ENCODE assay signal across 9 cellular contexts in genomic region chr7:27110163-27110976, GRCh38. TPM values are rescaled to one million over a fixed set of nuclear protein-coding genes. Genes with fewer than 3 reads are reported as not detected.
DNase-seq lines count a peak whose midpoint lies in the region; ATAC-seq, FAIRE-seq and TF ChIP-seq lines count a peak whose summit lies in the region.
"Had no signal": no experiment of that assay in that cellular context is flagged by ENCODE, and none has a peak within 500 bp of the region (broad histone marks: within the 10 kb centered on the region; RNA-seq: fewer than 3 reads in every experiment).

No MANE protein-coding gene starts in this region.

- no peak for TF ChIP-seq RAD21 in K562 (CRISPR knock-in tag; conservative IDR thresholded peaks at IDR 0.05 in 1 of 2, IDR thresholded peaks at IDR 0.05 in 1 of 2)

- ATAC-seq in K562 = no peak
- no peak for ATAC-seq in HG03139 (IDR thresholded peaks at IDR 0.05; ENCODE audit: unreplicated experiment)
- no peak for ATAC-seq in GM21723 (IDR thresholded peaks at IDR 0.05; ENCODE audit: unreplicated experiment)

- FAIRE-seq in K562 (lab: Jason Lieb, UNC) = no peak

- H3K27me3 ChIP-seq in K562 (ENCODE audit: control insufficient read depth in 2 of 2, insufficient read depth in 2 of 2, low read length in 2 of 2) (peaks cover 51 to 66% of the 10 kb centered on the region in 2 experiments; a peak in 4 of 5 replicates), suprapubic skin (no peaks in the 10 kb centered on the region)

- no peak overlapping the region for H2AFZ ChIP-seq in K562 (ENCODE audit: low read depth, low read length)

- H3K4me3 Mint-ChIP-seq in HFFc6 = peak overlapping the region; percentile 22; the same call in 1 of the 2 replicates

- WGBS in K562 (ENCODE audit: insufficient coverage, low coverage, missing lambda C conversion rate) = 52% methylated on average over 29 of the region's 64 CpGs
- 74% methylated on average over 43 of the region's 64 CpGs for WGBS in suprapubic skin

- H3K4me1 ChIP-seq in K562 (replicated peaks in 1 of 2; ENCODE audit: control insufficient read depth in 2 of 2, insufficient read depth in 2 of 2, low read length in 2 of 2) (peaks cover 0 to 24% of the 10 kb centered on the region in 2 experiments; a peak in 2 of 5 replicates), suprapubic skin (peaks cover 43% of the 10 kb centered on the region)

- H3K27ac ChIP-seq in K562 (ENCODE audit: extremely low read depth, low read depth, low read length) (no peak overlapping the region), suprapubic skin (peak overlapping the region; percentile 73)

- H3K27me3 Mint-ChIP-seq in HFFc6 (ENCODE audit: insufficient read depth) = peaks cover 8% of the 10 kb centered on the region

- H3K36me3 ChIP-seq in K562 (ENCODE audit: control insufficient read depth, insufficient read depth, low read length) (no peaks in the 10 kb centered on the region), suprapubic skin (peaks cover 12% of the 10 kb centered on the region)

- BruUV-seq in K562 (replicated peaks; lab: Mats Ljungman, UMichigan) = no TSS peak

- no peaks in the 10 kb centered on the region for H3K9me1 ChIP-seq in K562 (ENCODE audit: control insufficient read depth, insufficient read depth, low read length)

- no peaks in the 10 kb centered on the region for H3K79me2 ChIP-seq in K562 (ENCODE audit: control insufficient read depth, insufficient read depth, low read length)

- no peak overlapping the region for H3K9ac ChIP-seq in K562 (ENCODE audit: insufficient read depth in 1 of 2, low read depth in 2 of 2, low read length in 2 of 2)

- peaks cover 8% of the 10 kb centered on the region; the same call in 1 of the 2 replicates for H3K36me3 Mint-ChIP-seq in HFFc6 (ENCODE audit: low read depth)

- H3K9me3 Mint-ChIP-seq in HFFc6 = no peaks in the 10 kb centered on the region

- DNase-seq in HFFc6 (peak; percentile 21), K562 (ENCODE audit: extremely low read depth in 1 of 4, low spot score in 3 of 4) (no peak), kidney tubule cell (ENCODE audit: low spot score) (peak; percentile 79), suprapubic skin (ENCODE audit: low spot score in 2 of 2) (peak in 1 of 2 donors; percentile 59), NCI-H187 treated with DMSO at 0.1 percent for 48 hours (lab: John Stamatoyannopoulos, UW) (no peak), NCI-H2196 treated with DMSO at 0.1 percent for 48 hours (lab: John Stamatoyannopoulos, UW; ENCODE audit: unreplicated experiment) (no peak)
- DNase-seq: naive B cell had no signal

- in situ Hi-C loops in K562 (cut with MboI) = no loop called here

- TF ChIP-seq CTCF in HFFc6 (IDR thresholded peaks at IDR 0.05) (no peak), K562 (IDR thresholded peaks at IDR 0.05 in 2 of 3, conservative IDR thresholded peaks at IDR 0.05 in 1 of 3; ENCODE audit: insufficient read depth in 2 of 3, low read depth in 1 of 3, low read length in 3 of 3) (no peak), suprapubic skin (IDR thresholded peaks at IDR 0.05) (no peak)

- POLR2A ChIA-PET in K562 (lab: Yijun Ruan, JAX) = no interaction called here

- no peak overlapping the region for H3K27ac Mint-ChIP-seq in HFFc6
- H3K27ac Mint-ChIP-seq: naive B cell had no signal

- no peak overlapping the region for H3K4me2 ChIP-seq in K562 (ENCODE audit: insufficient read depth, low read length)

- peaks cover 41% of the 10 kb centered on the region for H3K4me1 Mint-ChIP-seq in HFFc6 (ENCODE audit: low read depth)
- H3K4me1 Mint-ChIP-seq: naive B cell had no signal

- no peak overlapping the region for H3K4me3 ChIP-seq in K562
- H3K4me3 ChIP-seq in suprapubic skin = peak overlapping the region; percentile 32

- CTCF ChIA-PET in K562 (lab: Yijun Ruan, JAX; ENCODE audit: low intra/inter-chr PET ratio) = no interaction called here

- TF ChIP-seq EP300 in K562 (IDR thresholded peaks at IDR 0.05; ENCODE audit: low read length) (no peak), suprapubic skin (IDR thresholded peaks at IDR 0.05) (no peak)

- intact Hi-C loops in K562 (cut with micrococcal nuclease) = no loop called here

- no peak for TF ChIP-seq POLR2A in K562 (conservative IDR thresholded peaks at IDR 0.05)
- no peak for TF ChIP-seq POLR2A in suprapubic skin (IDR thresholded peaks at IDR 0.05)

- 0 out of 2 replicates have a peak, but pooled peaks cover 6% of the 10 kb centered on the region for H4K20me1 ChIP-seq in K562 (replicated peaks; ENCODE audit: control insufficient read depth, insufficient read depth, low read length)

- no peaks in the 10 kb centered on the region for H3K9me3 ChIP-seq in K562 (replicated peaks; ENCODE audit: control insufficient read depth, insufficient read depth, low read depth, low read length)
- no peaks in the 10 kb centered on the region for H3K9me3 ChIP-seq in suprapubic skin

RNA-seq across cellular contexts. Expression of gene HOXA2, which starts 7.9 kb away (rescaled TPM):
- under 1 TPM in 3 of 6 experiments, not detected in 3; 0.10 to 0.17 (median 0.14) TPM for total RNA-seq in HFFc6 (2021; fragmentation: NEBNext Ultra II Directional; extraction: Animal tissue kit (Norgen Biotek cat#: 25700))
- not detected in 2 replicates for total RNA-seq in K562 (2011; cell fraction: chromatin; rRNA removed; ENCODE audit: low replicate concordance)
- not detected in 2 replicates for total RNA-seq in K562 (2011; cell fraction: nucleolus; rRNA removed)
- total RNA-seq in K562 (2011; cell fraction: nucleoplasm; rRNA removed) = not detected in 2 replicates
- total RNA-seq in K562 (2014; rRNA removed) (not detected in 2 replicates), K562 (2014; rRNA removed; fragmentation: Illumina TruSeq; extraction: Trizol) (not detected in 2 replicates), K562 (2015; rRNA removed; fragmentation: Illumina TruSeq; extraction: Trizol) (not detected in 2 replicates), K562 (2021) (not detected in 2 replicates), suprapubic skin (1 to 10 TPM in 2 of 4 donors, under 1 TPM in 2; 0.34 to 4.2 (median 1.9) TPM)
- polyA plus RNA-seq in K562 (2011; rRNA removed) (0.04 TPM in 1 of 2 replicates, not detected in the other), K562 (2014; fragmentation: Illumina TruSeq; extraction: Trizol) (not detected in 2 replicates), K562 (2014; fragmentation: Nextera tagmentation; extraction: Ambion mirVana) (not detected), K562 (2014; rRNA removed) (not detected in 2 replicates)
- polyA plus RNA-seq in K562 (2011; cell fraction: cytosol; rRNA removed) = not detected in 2 replicates
- 0.37 TPM in 1 of 2 replicates, not detected in the other for polyA plus RNA-seq in K562 (2011; cell fraction: nucleus; rRNA removed)
- not detected in 2 replicates for polyA plus RNA-seq in K562 (2012)
- polyA minus RNA-seq in K562 (2011; rRNA and poly(A)+ RNA removed) = not detected in 2 replicates
- polyA minus RNA-seq in K562 (2011; cell fraction: cytosol; rRNA and poly(A)+ RNA removed) = not detected in 2 replicates
- not detected in 2 replicates for polyA minus RNA-seq in K562 (2011; cell fraction: nucleus; rRNA and poly(A)+ RNA removed)

RNA-seq across cellular contexts. Expression of gene HOXA1, which starts 14.6 kb away (rescaled TPM):
- under 1 TPM; 0.28 to 0.81 (median 0.45) TPM for total RNA-seq in HFFc6 (2021; fragmentation: NEBNext Ultra II Directional; extraction: Animal tissue kit (Norgen Biotek cat#: 25700))
- 0.16 TPM in 1 of 2 replicates, not detected in the other for total RNA-seq in K562 (2011; cell fraction: chromatin; rRNA removed; ENCODE audit: low replicate concordance)
- total RNA-seq in K562 (2011; cell fraction: nucleolus; rRNA removed) = 0.13 TPM in 1 of 2 replicates, not detected in the other
- total RNA-seq in K562 (2011; cell fraction: nucleoplasm; rRNA removed) = not detected in 2 replicates
- total RNA-seq in K562 (2014; rRNA removed) (0.09 TPM in 1 of 2 replicates, not detected in the other), K562 (2014; rRNA removed; fragmentation: Illumina TruSeq; extraction: Trizol) (not detected in 2 replicates), K562 (2015; rRNA removed; fragmentation: Illumina TruSeq; extraction: Trizol) (not detected in 2 replicates), K562 (2021) (not detected in 2 replicates), suprapubic skin (1 to 10 TPM; 2.5 to 4.0 (median 3.1) TPM)
- polyA plus RNA-seq in K562 (2011; rRNA removed) (0.63 TPM in 1 of 2 replicates, not detected in the other), K562 (2014; fragmentation: Illumina TruSeq; extraction: Trizol) (0.07 TPM in 1 of 2 replicates, not detected in the other), K562 (2014; fragmentation: Nextera tagmentation; extraction: Ambion mirVana) (under 1 TPM in 1 of 2 experiments, not detected in 1; 0.03 TPM), K562 (2014; rRNA removed) (0.09 TPM in 1 of 2 replicates, not detected in the other)
- 0.79 TPM in 1 of 2 replicates, not detected in the other for polyA plus RNA-seq in K562 (2011; cell fraction: cytosol; rRNA removed)
- 1.3 TPM in 1 of 2 replicates, not detected in the other for polyA plus RNA-seq in K562 (2011; cell fraction: nucleus; rRNA removed)
- not detected in 2 replicates for polyA plus RNA-seq in K562 (2012)
- 0.56 TPM in 1 of 2 replicates, not detected in the other for polyA minus RNA-seq in K562 (2011; rRNA and poly(A)+ RNA removed)
- polyA minus RNA-seq in K562 (2011; cell fraction: cytosol; rRNA and poly(A)+ RNA removed) = 0.57 TPM in 1 of 2 replicates, not detected in the other
- 0.54 TPM in 1 of 2 replicates, not detected in the other for polyA minus RNA-seq in K562 (2011; cell fraction: nucleus; rRNA and poly(A)+ RNA removed)

RNA-seq across cellular contexts. Expression of gene HOXA4, which starts 20.2 kb away (rescaled TPM):
- total RNA-seq in HFFc6 (2021; fragmentation: NEBNext Ultra II Directional; extraction: Animal tissue kit (Norgen Biotek cat#: 25700)) = 1 to 10 TPM in 1 of 6 experiments, under 1 TPM in 5; 0.38 to 1.0 (median 0.47) TPM
- not detected in 2 replicates for total RNA-seq in K562 (2011; cell fraction: chromatin; rRNA removed; ENCODE audit: low replicate concordance)
- total RNA-seq in K562 (2011; cell fraction: nucleolus; rRNA removed) = not detected in 2 replicates
- not detected in 2 replicates for total RNA-seq in K562 (2011; cell fraction: nucleoplasm; rRNA removed)
- not detected in 2 replicates for total RNA-seq in K562 (2014; rRNA removed)
- total RNA-seq in K562 (2014; rRNA removed; fragmentation: Illumina TruSeq; extraction: Trizol) = not detected in 2 replicates
- total RNA-seq in K562 (2015; rRNA removed; fragmentation: Illumina TruSeq; extraction: Trizol) = not detected in 2 replicates
- total RNA-seq in K562 (2021) = not detected in 2 replicates
- polyA plus RNA-seq in K562 (2011; rRNA removed) = not detected in 2 replicates
- polyA plus RNA-seq in K562 (2011; cell fraction: cytosol; rRNA removed) = not detected in 2 replicates
- polyA plus RNA-seq in K562 (2011; cell fraction: nucleus; rRNA removed) = 0.14 TPM in 1 of 2 replicates, not detected in the other
- not detected in 2 replicates for polyA plus RNA-seq in K562 (2012)
- not detected in 2 replicates for polyA plus RNA-seq in K562 (2014; fragmentation: Illumina TruSeq; extraction: Trizol)
- polyA plus RNA-seq in K562 (2014; fragmentation: Nextera tagmentation; extraction: Ambion mirVana) = not detected
- not detected in 2 replicates for polyA plus RNA-seq in K562 (2014; rRNA removed)
- polyA minus RNA-seq in K562 (2011; rRNA and poly(A)+ RNA removed) = not detected in 2 replicates
- not detected in 2 replicates for polyA minus RNA-seq in K562 (2011; cell fraction: cytosol; rRNA and poly(A)+ RNA removed)
- not detected in 2 replicates for polyA minus RNA-seq in K562 (2011; cell fraction: nucleus; rRNA and poly(A)+ RNA removed)
- total RNA-seq in suprapubic skin = 1 to 10 TPM; 1.8 to 4.7 (median 2.5) TPM

RNA-seq across cellular contexts. Expression of gene HOXA5, which starts 33.1 kb away (rescaled TPM):
- 1 to 10 TPM; 2.0 to 3.8 (median 2.8) TPM for total RNA-seq in HFFc6 (2021; fragmentation: NEBNext Ultra II Directional; extraction: Animal tissue kit (Norgen Biotek cat#: 25700))
- not detected in 2 replicates for total RNA-seq in K562 (2011; cell fraction: chromatin; rRNA removed; ENCODE audit: low replicate concordance)
- not detected in 2 replicates for total RNA-seq in K562 (2011; cell fraction: nucleolus; rRNA removed)
- total RNA-seq in K562 (2011; cell fraction: nucleoplasm; rRNA removed) = not detected in 2 replicates
- not detected in 2 replicates for total RNA-seq in K562 (2014; rRNA removed)
- not detected in 2 replicates for total RNA-seq in K562 (2014; rRNA removed; fragmentation: Illumina TruSeq; extraction: Trizol)
- total RNA-seq in K562 (2015; rRNA removed; fragmentation: Illumina TruSeq; extraction: Trizol) = not detected in 2 replicates
- total RNA-seq in K562 (2021) = not detected in 2 replicates
- 0.13 TPM in 1 of 2 replicates, not detected in the other for polyA plus RNA-seq in K562 (2011; rRNA removed)
- polyA plus RNA-seq in K562 (2011; cell fraction: cytosol; rRNA removed) = 0.10 TPM in 1 of 2 replicates, not detected in the other
- 0.30 TPM in 1 of 2 replicates, not detected in the other for polyA plus RNA-seq in K562 (2011; cell fraction: nucleus; rRNA removed)
- polyA plus RNA-seq in K562 (2012) = not detected in 2 replicates
- not detected in 2 replicates for polyA plus RNA-seq in K562 (2014; fragmentation: Illumina TruSeq; extraction: Trizol)
- not detected for polyA plus RNA-seq in K562 (2014; fragmentation: Nextera tagmentation; extraction: Ambion mirVana)
- not detected in 2 replicates for polyA plus RNA-seq in K562 (2014; rRNA removed)
- polyA minus RNA-seq in K562 (2011; rRNA and poly(A)+ RNA removed) = not detected in 2 replicates
- not detected in 2 replicates for polyA minus RNA-seq in K562 (2011; cell fraction: cytosol; rRNA and poly(A)+ RNA removed)
- not detected in 2 replicates for polyA minus RNA-seq in K562 (2011; cell fraction: nucleus; rRNA and poly(A)+ RNA removed)
- total RNA-seq in suprapubic skin = 10 to 100 TPM in 3 of 4 donors, 1 to 10 TPM in 1; 4.7 to 16.3 (median 14.6) TPM

RNA-seq across cellular contexts. Expression of gene HOXA6, which starts 37.2 kb away (rescaled TPM):
- 1 to 10 TPM; 2.3 to 3.8 (median 2.8) TPM for total RNA-seq in HFFc6 (2021; fragmentation: NEBNext Ultra II Directional; extraction: Animal tissue kit (Norgen Biotek cat#: 25700))
- not detected in 2 replicates for total RNA-seq in K562 (2011; cell fraction: chromatin; rRNA removed; ENCODE audit: low replicate concordance)
- total RNA-seq in K562 (2011; cell fraction: nucleolus; rRNA removed) = not detected in 2 replicates
- not detected in 2 replicates for total RNA-seq in K562 (2011; cell fraction: nucleoplasm; rRNA removed)
- not detected in 2 replicates for total RNA-seq in K562 (2014; rRNA removed)
- total RNA-seq in K562 (2014; rRNA removed; fragmentation: Illumina TruSeq; extraction: Trizol) = not detected in 2 replicates
- not detected in 2 replicates for total RNA-seq in K562 (2015; rRNA removed; fragmentation: Illumina TruSeq; extraction: Trizol)
- not detected in 2 replicates for total RNA-seq in K562 (2021)
- not detected in 2 replicates for polyA plus RNA-seq in K562 (2011; rRNA removed)
- not detected in 2 replicates for polyA plus RNA-seq in K562 (2011; cell fraction: cytosol; rRNA removed)
- polyA plus RNA-seq in K562 (2011; cell fraction: nucleus; rRNA removed) = 0.13 TPM in 1 of 2 replicates, not detected in the other
- polyA plus RNA-seq in K562 (2012) = not detected in 2 replicates
- not detected in 2 replicates for polyA plus RNA-seq in K562 (2014; fragmentation: Illumina TruSeq; extraction: Trizol)
- polyA plus RNA-seq in K562 (2014; fragmentation: Nextera tagmentation; extraction: Ambion mirVana) = not detected
- polyA plus RNA-seq in K562 (2014; rRNA removed) = not detected in 2 replicates
- polyA minus RNA-seq in K562 (2011; rRNA and poly(A)+ RNA removed) = not detected in 2 replicates
- polyA minus RNA-seq in K562 (2011; cell fraction: cytosol; rRNA and poly(A)+ RNA removed) = not detected in 2 replicates
- polyA minus RNA-seq in K562 (2011; cell fraction: nucleus; rRNA and poly(A)+ RNA removed) = not detected in 2 replicates
- total RNA-seq in suprapubic skin = 1 to 10 TPM; 4.0 to 9.3 (median 6.4) TPM

Comparison
In these comparisons a context has a peak if more than half of its experiments do, and no peak if none do; other contexts are left out.
1. DNase-seq: peak in HFFc6 (single experiment) and kidney tubule cell (single experiment); none in K562 (0 of 4), NCI-H187 treated with DMSO at 0.1 percent for 48 hours (single experiment) and NCI-H2196 treated with DMSO at 0.1 percent for 48 hours (single experiment).